ENCODE assay signal across 13 cellular contexts in the genomic region with DNA sequence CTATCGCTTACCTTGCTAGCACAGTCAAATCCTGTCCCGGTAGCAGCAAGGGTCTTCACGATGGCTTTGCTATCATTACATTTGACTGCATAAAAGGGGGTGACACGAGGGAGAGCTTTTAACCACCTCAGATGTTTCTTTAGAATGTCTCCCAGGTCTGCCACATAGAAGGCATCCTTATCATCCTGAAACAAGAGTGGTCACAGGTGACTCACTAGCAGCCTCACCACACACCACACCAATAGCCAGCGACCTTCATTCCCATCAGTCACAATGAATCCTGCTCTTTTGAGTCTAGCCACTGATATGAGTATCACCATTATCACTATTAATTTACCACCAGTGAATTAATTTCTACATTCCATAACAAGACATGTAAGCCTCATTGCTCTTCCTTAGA. TPM values are rescaled to one million over a fixed set of nuclear protein-coding genes. Genes with fewer than 3 reads are reported as not detected.
A peak's percentile ranks its signal among the peaks of the same experiment; 100 is the strongest.
DNase-seq lines count a peak whose midpoint lies in the region.
"Had no signal": no experiment of that assay in that cellular context is flagged by ENCODE, and none has a peak within 500 bp of the region (broad histone marks: within the 10 kb centered on the region; RNA-seq: fewer than 3 reads in every experiment).

No MANE protein-coding gene starts in this region.

- H3K4me3 ChIP-seq in GM08714 (ENCODE audit: low read length) = peak overlapping the region; percentile 10; the same call in 1 of the 2 replicates
- H3K4me3 ChIP-seq: Peyer's patch had no signal

- DNase-seq in M059J (ENCODE audit: low read depth) = peak; percentile 50
- DNase-seq in activated naive CD4-positive, alpha-beta T cell treated with anti-CD3 and anti-CD28 coated beads, Interleukin-2, amount 50 U/mL, for 16 hours = peak; percentile 40
- DNase-seq in stimulated activated CD4-positive, alpha-beta T cell treated with anti-CD3 and anti-CD28 coated beads, Interleukin-4, amount 100 ng/mL, for 24 hours = peak; percentile 65
- no peak for DNase-seq in NCI-H748 (lab: John Stamatoyannopoulos, UW; ENCODE audit: unreplicated experiment)
- DNase-seq in NCI-H748 treated with DMSO at 0.1 percent for 48 hours (lab: John Stamatoyannopoulos, UW) = no peak
- no peak for DNase-seq in NCI-H446 treated with DMSO at 0.1 percent for 48 hours (lab: John Stamatoyannopoulos, UW)
- DNase-seq: foreskin melanocyte; HCEC 1CT; kidney; naive thymus-derived CD8-positive, alpha-beta T cell; NCI-H2029; Peyer's patch had no signal

RNA-seq across cellular contexts. Expression of gene ODC1, which starts 3.7 kb away (rescaled TPM):
- 49.9 and 69.0 TPM in 2 replicates for total RNA-seq in M059J (2014; rRNA removed; shearing (Covaris generic))

Comparison
In these comparisons a context has a peak if more than half of its experiments do, and no peak if none do; other contexts are left out.
1. DNase-seq: peak in M059J (single experiment), activated naive CD4-positive, alpha-beta T cell treated with anti-CD3 and anti-CD28 coated beads, Interleukin-2, amount 50 U/mL, for 16 hours (single experiment) and stimulated activated CD4-positive, alpha-beta T cell treated with anti-CD3 and anti-CD28 coated beads, Interleukin-4, amount 100 ng/mL, for 24 hours (single experiment); none in NCI-H748 (single experiment), NCI-H748 treated with DMSO at 0.1 percent for 48 hours (single experiment) and NCI-H446 treated with DMSO at 0.1 percent for 48 hours (single experiment).